In genomic region chr4:58669783-58670182, GRCh38 we compare ENCODE assay signal across 27 cellular contexts.
"Had no signal": no experiment of that assay in that cellular context is flagged by ENCODE, and none has a peak within 500 bp of the region (broad histone marks: within the 10 kb centered on the region; RNA-seq: fewer than 3 reads in every experiment).

No MANE protein-coding gene starts in this region.

- H3K27me3 ChIP-seq: ascending aorta, body of pancreas had no signal

- H3K4me1 Mint-ChIP-seq: activated CD8-positive, alpha-beta memory T cell treated with anti-CD3 and anti-CD28 coated beads, Interleukin-2, amount 10 ng/mL, durations not matched to agents 7 days and 5 days; activated naive CD4-positive, alpha-beta T cell treated with anti-CD3 and anti-CD28 coated beads, Interleukin-2, amount 50 U/mL, for 24 hours; activated naive CD8-positive, alpha-beta T cell treated with anti-CD3 and anti-CD28 coated beads, Interleukin-2, amount 50 U/mL, for 24 hours had no signal

- H3K9ac ChIP-seq: KMS-11 had no signal

- H3K4me3 ChIP-seq: ascending aorta, body of pancreas, coronary artery had no signal

- H3K27ac Mint-ChIP-seq: activated CD8-positive, alpha-beta memory T cell treated with anti-CD3 and anti-CD28 coated beads, Interleukin-2, amount 10 ng/mL, durations not matched to agents 7 days and 5 days; activated naive CD4-positive, alpha-beta T cell treated with anti-CD3 and anti-CD28 coated beads, Interleukin-2, amount 50 U/mL, for 24 hours; activated naive CD8-positive, alpha-beta T cell treated with anti-CD3 and anti-CD28 coated beads, Interleukin-2, amount 50 U/mL, for 24 hours; activated T-cell treated with anti-CD3 and anti-CD28 coated beads, Interleukin-2, amount 50 U/mL, for 24 hours; activated T-helper 1 cell treated with anti-CD3 and anti-CD28 coated beads, Interleukin-12 subunit alpha, Interleukin-12 subunit beta, Interleukin-2, Interleukin-4 antibody, amounts not matched to agents 30 ng/mL and 10 ng/mL and 1 ng/mL, durations not matched to agents 14 hours and 24 hours and 36 hours; WTC11 had no signal

- H3K4me2 ChIP-seq: KMS-11 had no signal

- H3K36me3 Mint-ChIP-seq: activated CD8-positive, alpha-beta memory T cell treated with anti-CD3 and anti-CD28 coated beads, Interleukin-2, amount 10 ng/mL, durations not matched to agents 7 days and 5 days; activated naive CD4-positive, alpha-beta T cell treated with anti-CD3 and anti-CD28 coated beads, Interleukin-2, amount 50 U/mL, for 24 hours had no signal

- H3K36me3 ChIP-seq: ascending aorta had no signal

- H3K27me3 Mint-ChIP-seq: activated CD8-positive, alpha-beta memory T cell treated with anti-CD3 and anti-CD28 coated beads, Interleukin-2, amount 10 ng/mL, durations not matched to agents 7 days and 5 days; activated naive CD4-positive, alpha-beta T cell treated with anti-CD3 and anti-CD28 coated beads, Interleukin-2, amount 50 U/mL, for 24 hours; activated naive CD8-positive, alpha-beta T cell treated with anti-CD3 and anti-CD28 coated beads, Interleukin-2, amount 50 U/mL, for 24 hours; activated T-cell treated with anti-CD3 and anti-CD28 coated beads, Interleukin-2, amount 50 U/mL, for 24 hours had no signal

- H3K27ac ChIP-seq: ascending aorta, body of pancreas, coronary artery, KMS-11 had no signal

- H3K4me3 Mint-ChIP-seq: activated CD8-positive, alpha-beta memory T cell treated with anti-CD3 and anti-CD28 coated beads, Interleukin-2, amount 10 ng/mL, durations not matched to agents 7 days and 5 days; activated naive CD4-positive, alpha-beta T cell treated with anti-CD3 and anti-CD28 coated beads, Interleukin-2, amount 50 U/mL, for 24 hours; activated naive CD8-positive, alpha-beta T cell treated with anti-CD3 and anti-CD28 coated beads, Interleukin-2, amount 50 U/mL, for 24 hours; activated T-cell treated with anti-CD3 and anti-CD28 coated beads, Interleukin-2, amount 50 U/mL, for 24 hours; activated T-helper 1 cell treated with anti-CD3 and anti-CD28 coated beads, Interleukin-12 subunit alpha, Interleukin-12 subunit beta, Interleukin-2, Interleukin-4 antibody, amounts not matched to agents 30 ng/mL and 10 ng/mL and 1 ng/mL, durations not matched to agents 14 hours and 24 hours and 36 hours; WTC11 had no signal

- H3K4me1 ChIP-seq: ascending aorta, body of pancreas had no signal

- DNase-seq: activated CD4-positive, alpha-beta T cell treated with anti-CD3 and anti-CD28 coated beads for 48 hours; activated CD4-positive, alpha-beta T cell treated with anti-CD3 and anti-CD28 coated beads, Interleukin-2, amount 50 U/mL, for 48 hours; activated CD4-positive, CD25-positive, alpha-beta regulatory T cell treated with anti-CD3 and anti-CD28 coated beads, Interleukin-2, amount 50 U/mL, for 72 hours; activated CD8-positive, alpha-beta memory T cell treated with anti-CD3 and anti-CD28 coated beads, Interleukin-2, amount 10 ng/mL, durations not matched to agents 7 days and 5 days; activated effector memory CD4-positive, alpha-beta T cell treated with Interleukin-2 at 50 U/mL for 16 hours; activated naive CD4-positive, alpha-beta T cell; activated naive CD8-positive, alpha-beta T cell treated with anti-CD3 and anti-CD28 coated beads, Interleukin-2, amount 50 U/mL, for 24 hours; activated T-cell treated with anti-CD3 and anti-CD28 coated beads, Interleukin-2, amount 50 U/mL, for 24 hours; amniotic stem cell; body of pancreas; central memory CD4-positive, alpha-beta T cell; NCI-H1048; NCI-H1417; NCI-H1930; NCI-H2107; NCI-H2171 treated with DMSO at 0.1 percent for 48 hours; NCI-H226; NCI-H526; PC-3; SHP77; T-helper 1 cell had no signal

- H3K9me3 ChIP-seq: ascending aorta, body of pancreas had no signal
